Comparison of ENCODE assay signal across 12 cellular contexts in genomic region chr16:83599789-83600462, GRCh38.
"Had no signal": no experiment of that assay in that cellular context is flagged by ENCODE, and none has a peak within 500 bp of the region (broad histone marks: within the 10 kb centered on the region; RNA-seq: fewer than 3 reads in every experiment).

No MANE protein-coding gene starts in this region.

- H3K4me1 ChIP-seq: body of pancreas, esophagus squamous epithelium had no signal

- H3K4me3 ChIP-seq: body of pancreas, coronary artery, esophagus squamous epithelium had no signal

- H3K27ac ChIP-seq: body of pancreas, coronary artery, esophagus squamous epithelium had no signal

- H3K36me3 ChIP-seq: esophagus squamous epithelium had no signal

- ATAC-seq: body of pancreas; sciatic nerve; stimulated activated memory B cell treated with anti-CD40 and anti-IgM and Interleukin-4, amounts not matched to agents 10 μg/mL and 1 μg/mL and 100 μg/mL, for 72 hours; T-helper 17 cell; WTC11 had no signal

- DNase-seq: activated CD4-positive, alpha-beta T cell treated with anti-CD3 and anti-CD28 coated beads, Interleukin-2, amount 10 ng/mL, durations not matched to agents 7 days and 5 days; activated CD8-positive, alpha-beta memory T cell treated with anti-CD3 and anti-CD28 coated beads, Interleukin-2, amount 50 U/mL, for 48 hours; activated naive CD8-positive, alpha-beta T cell treated with anti-CD3 and anti-CD28 coated beads for 36 hours; amygdala; body of pancreas; esophagus squamous epithelium; nucleus accumbens; T-helper 17 cell had no signal

- H3K9me3 ChIP-seq: body of pancreas, esophagus squamous epithelium had no signal

- H3K27me3 ChIP-seq: body of pancreas, esophagus squamous epithelium had no signal
